In the genomic region with DNA sequence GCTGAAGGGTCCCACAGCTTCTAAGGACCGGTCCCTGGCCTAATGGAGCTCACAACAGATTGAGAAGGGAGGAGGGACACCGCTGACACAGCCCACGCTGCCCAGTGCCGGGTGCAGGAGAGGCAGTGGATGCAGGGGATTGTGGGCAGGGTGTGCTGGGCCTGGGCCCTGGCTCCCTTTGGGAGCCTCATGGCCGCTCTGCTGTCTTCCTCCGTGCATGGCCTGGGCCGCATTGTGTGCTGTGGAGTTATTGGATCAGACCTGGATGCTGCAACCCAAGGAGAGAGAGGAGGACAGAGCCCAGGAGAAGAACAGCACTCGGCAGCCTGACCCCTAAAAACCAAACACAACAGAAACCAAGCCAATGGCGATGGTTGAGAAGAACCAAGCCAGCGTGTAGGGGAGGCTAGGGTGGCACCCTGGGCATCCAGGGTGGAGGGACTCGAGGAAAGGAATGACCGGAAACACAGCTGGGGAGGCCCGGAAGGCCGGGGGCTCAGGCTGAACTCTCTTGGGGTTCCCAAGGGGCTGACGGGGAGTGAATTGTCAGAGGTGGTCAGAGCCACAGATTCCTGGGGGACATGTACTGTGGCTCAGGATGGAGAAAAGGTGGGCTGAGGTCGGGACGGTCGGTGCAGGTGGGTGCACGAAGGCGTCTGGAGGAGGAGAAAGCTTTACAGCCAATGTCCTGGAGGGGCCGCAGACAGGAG, we compare ENCODE assay signal across 14 cellular contexts.
"Had no signal": no experiment of that assay in that cellular context is flagged by ENCODE, and none has a peak within 500 bp of the region (broad histone marks: within the 10 kb centered on the region; RNA-seq: fewer than 3 reads in every experiment).

No MANE protein-coding gene starts in this region.

- ATAC-seq: left ventricle myocardium superior; pancreas; stimulated activated effector memory CD8-positive, alpha-beta T cell treated with anti-CD3 and anti-CD28 coated beads, Interleukin-12 subunit alpha, Interleukin-12 subunit beta, amount 100 ng/mL, for 72 hours; T-helper 17 cell had no signal

- H3K4me3 Mint-ChIP-seq: activated CD4-positive, alpha-beta memory T cell treated with anti-CD3 and anti-CD28 coated beads for 36 hours; activated T-helper 1 cell treated with anti-CD3 and anti-CD28 coated beads, Interleukin-12 subunit alpha, Interleukin-12 subunit beta, Interleukin-2, Interleukin-4 antibody, amounts not matched to agents 30 ng/mL and 10 ng/mL and 1 ng/mL, durations not matched to agents 14 hours and 24 hours and 36 hours; T-helper 17 cell had no signal

- H3K27ac Mint-ChIP-seq: activated CD4-positive, alpha-beta memory T cell treated with anti-CD3 and anti-CD28 coated beads for 36 hours; activated T-helper 1 cell treated with anti-CD3 and anti-CD28 coated beads, Interleukin-12 subunit alpha, Interleukin-12 subunit beta, Interleukin-2, Interleukin-4 antibody, amounts not matched to agents 30 ng/mL and 10 ng/mL and 1 ng/mL, durations not matched to agents 14 hours and 24 hours and 36 hours; stimulated activated effector memory CD8-positive, alpha-beta T cell treated with anti-CD3 and anti-CD28 coated beads, Interleukin-12 subunit alpha, Interleukin-12 subunit beta, amount 100 ng/mL, for 72 hours had no signal

- H3K36me3 Mint-ChIP-seq: activated CD4-positive, alpha-beta memory T cell treated with anti-CD3 and anti-CD28 coated beads for 36 hours had no signal

- H3K9me3 Mint-ChIP-seq: activated CD4-positive, alpha-beta memory T cell treated with anti-CD3 and anti-CD28 coated beads for 36 hours; activated T-helper 1 cell treated with anti-CD3 and anti-CD28 coated beads, Interleukin-12 subunit alpha, Interleukin-12 subunit beta, Interleukin-2, Interleukin-4 antibody, amounts not matched to agents 30 ng/mL and 10 ng/mL and 1 ng/mL, durations not matched to agents 14 hours and 24 hours and 36 hours; stimulated activated effector memory CD8-positive, alpha-beta T cell treated with anti-CD3 and anti-CD28 coated beads, Interleukin-12 subunit alpha, Interleukin-12 subunit beta, amount 100 ng/mL, for 72 hours had no signal

- DNase-seq: activated CD4-positive, alpha-beta memory T cell treated with anti-CD3 and anti-CD28 coated beads for 36 hours; activated naive CD4-positive, alpha-beta T cell treated with Interleukin-2 at 50 U/mL for 16 hours; cerebellar nuclear complex; erythroblast; left ventricle myocardium superior; SJCRH30; stimulated activated CD4-positive, alpha-beta T cell treated with anti-CD3 and anti-CD28 coated beads, Interleukin-12 subunit alpha, Interleukin-12 subunit beta, amount 100 ng/mL, for 4 hours; stimulated activated CD4-positive, alpha-beta T cell treated with anti-CD3 and anti-CD28 coated beads, Interleukin-2, amount 100 ng/mL, for 24 hours; T-helper 17 cell; thyroid gland; WERI-Rb-1 had no signal
